Comparison of ENCODE assay signal across 8 cellular contexts in genomic region chr20:49219091-49219923, GRCh38. TPM values are rescaled to one million over a fixed set of nuclear protein-coding genes. Genes with fewer than 3 reads are reported as not detected.
DNase-seq lines count a peak whose midpoint lies in the region; ATAC-seq and TF ChIP-seq lines count a peak whose summit lies in the region.

Gene DDX27 (plus strand): TSS chr20:49219416. CDS start chr20:49219449, 33 bp downstream.

- ATAC-seq in HG02763 (IDR thresholded peaks at IDR 0.05; ENCODE audit: unreplicated experiment), result peak; percentile 91

- H3K4me2 ChIP-seq in parathyroid adenoma (ENCODE audit: low read length), result peak within 1 kb of the TSS; percentile 63

- H2AFZ ChIP-seq in parathyroid adenoma, result peak within 1 kb of the TSS; percentile 88

- H3K4me3 ChIP-seq in GM12865 (ENCODE audit: low read depth, low read length) (peak within 1 kb of the TSS; percentile 86), adipocyte (ENCODE audit: low read length) (peak within 1 kb of the TSS; percentile 99), cardiac muscle cell (peak within 1 kb of the TSS; percentile 82), parathyroid adenoma (ENCODE audit: low read depth, low read length) (peak within 1 kb of the TSS; percentile 90), tibial nerve (peak within 1 kb of the TSS; percentile 64 to 83 (median 78))

- H3K4me1 ChIP-seq in adipocyte (ENCODE audit: control insufficient read depth, insufficient read depth, low read length) (peaks cover 10% of the 10 kb centered on the region), cardiac muscle cell (ENCODE audit: low read depth) (peaks cover 9% of the 10 kb centered on the region), parathyroid adenoma (peaks cover 12% of the 10 kb centered on the region), tibial nerve (peaks cover 0 to 15% (median 9%) of the 10 kb centered on the region in 4 donors)

- TF ChIP-seq POLR2A in tibial nerve (IDR thresholded peaks at IDR 0.05), result peak; percentile 65 to 96

- H3K9ac ChIP-seq in adipocyte (ENCODE audit: low read length) (peak within 1 kb of the TSS; percentile 95), parathyroid adenoma (peak within 1 kb of the TSS; percentile 31)

- H3K27me3 ChIP-seq in adipocyte (replicated peaks; ENCODE audit: control insufficient read depth, insufficient read depth, low read length) (no peaks in the 10 kb centered on the region), cardiac muscle cell (no peaks in the 10 kb centered on the region), parathyroid adenoma (ENCODE audit: control insufficient read depth, insufficient read depth, low read length) (no peaks in the 10 kb centered on the region), tibial nerve (no peaks in the 10 kb centered on the region)

- DNase-seq in GM12865 (ENCODE audit: low read depth), result peak; percentile 100
- peak; percentile 98 for DNase-seq in NCI-H1436 (lab: John Stamatoyannopoulos, UW)
- DNase-seq in T follicular helper cell (ENCODE audit: low read depth), result peak; percentile 94
- DNase-seq in adipocyte (ENCODE audit: low read depth), result peak; percentile 100
- peak; percentile 99 for DNase-seq in cardiac muscle cell (ENCODE audit: low read depth in 1 of 2, low spot score in 1 of 2)
- DNase-seq in tibial nerve (ENCODE audit: low spot score in 2 of 2), result peak; percentile 95 to 97

- H3K27ac ChIP-seq in cardiac muscle cell (peak within 1 kb of the TSS; percentile 52), parathyroid adenoma (peak within 1 kb of the TSS; percentile 66), tibial nerve (peak within 1 kb of the TSS; percentile 76 to 94 (median 88))

- peaks cover 13% of the 10 kb centered on the region for H3K79me2 ChIP-seq in parathyroid adenoma

- H3K9me3 ChIP-seq in adipocyte (ENCODE audit: control insufficient read depth, low read length) (no peaks in the 10 kb centered on the region), cardiac muscle cell (ENCODE audit: low read depth) (no peaks in the 10 kb centered on the region), parathyroid adenoma (ENCODE audit: control insufficient read depth, low read length) (no peaks in the 10 kb centered on the region), tibial nerve (no peaks in the 10 kb centered on the region)

- 0% methylated on average over 46 of the region's 46 CpGs for WGBS in tibial nerve, 2 donors

- peaks cover 28% of the 10 kb centered on the region for H3K36me3 ChIP-seq in adipocyte (ENCODE audit: control insufficient read depth, insufficient read depth, low read length, severe bottlenecking)
- H3K36me3 ChIP-seq in cardiac muscle cell, result peaks cover 22% of the 10 kb centered on the region
- no peaks in the 10 kb centered on the region for H3K36me3 ChIP-seq in parathyroid adenoma (ENCODE audit: control insufficient read depth, insufficient read depth, low read length)
- H3K36me3 ChIP-seq in tibial nerve, result peaks cover 0 to 34% (median 26%) of the 10 kb centered on the region in 3 donors

- TF ChIP-seq CTCF in GM12865 (IDR thresholded peaks at IDR 0.05; ENCODE audit: insufficient read depth, low read depth, low read length, missing control alignments), result no peak
- no peak for TF ChIP-seq CTCF in cardiac muscle cell (IDR thresholded peaks at IDR 0.05; ENCODE audit: low read depth, low read length)
- TF ChIP-seq CTCF in parathyroid adenoma (IDR thresholded peaks at IDR 0.05), result no peak
- TF ChIP-seq CTCF in tibial nerve (IDR thresholded peaks at IDR 0.05), result peak in 1 of 5 experiments; percentile 35

- TF ChIP-seq EP300 in tibial nerve (IDR thresholded peaks at IDR 0.05), result peak; percentile 99 to 100

RNA-seq across cellular contexts. Expression of gene DDX27, which starts in this region (rescaled TPM):
- total RNA-seq in cardiac muscle cell, result 19.4 and 25.3 TPM in 2 replicates
- 27.8 and 35.5 TPM in 2 replicates for polyA plus RNA-seq in cardiac muscle cell
- total RNA-seq in tibial nerve, result 10 to 100 TPM; 24.5 to 33.4 (median 28.3) TPM

Comparison
In these comparisons a context has a peak if more than half of its experiments do, and no peak if none do; other contexts are left out.
1. Peak in every context shown above with its lines: DNase-seq, ATAC-seq, H3K4me3 ChIP-seq and H3K27ac ChIP-seq.